In the genomic region with DNA sequence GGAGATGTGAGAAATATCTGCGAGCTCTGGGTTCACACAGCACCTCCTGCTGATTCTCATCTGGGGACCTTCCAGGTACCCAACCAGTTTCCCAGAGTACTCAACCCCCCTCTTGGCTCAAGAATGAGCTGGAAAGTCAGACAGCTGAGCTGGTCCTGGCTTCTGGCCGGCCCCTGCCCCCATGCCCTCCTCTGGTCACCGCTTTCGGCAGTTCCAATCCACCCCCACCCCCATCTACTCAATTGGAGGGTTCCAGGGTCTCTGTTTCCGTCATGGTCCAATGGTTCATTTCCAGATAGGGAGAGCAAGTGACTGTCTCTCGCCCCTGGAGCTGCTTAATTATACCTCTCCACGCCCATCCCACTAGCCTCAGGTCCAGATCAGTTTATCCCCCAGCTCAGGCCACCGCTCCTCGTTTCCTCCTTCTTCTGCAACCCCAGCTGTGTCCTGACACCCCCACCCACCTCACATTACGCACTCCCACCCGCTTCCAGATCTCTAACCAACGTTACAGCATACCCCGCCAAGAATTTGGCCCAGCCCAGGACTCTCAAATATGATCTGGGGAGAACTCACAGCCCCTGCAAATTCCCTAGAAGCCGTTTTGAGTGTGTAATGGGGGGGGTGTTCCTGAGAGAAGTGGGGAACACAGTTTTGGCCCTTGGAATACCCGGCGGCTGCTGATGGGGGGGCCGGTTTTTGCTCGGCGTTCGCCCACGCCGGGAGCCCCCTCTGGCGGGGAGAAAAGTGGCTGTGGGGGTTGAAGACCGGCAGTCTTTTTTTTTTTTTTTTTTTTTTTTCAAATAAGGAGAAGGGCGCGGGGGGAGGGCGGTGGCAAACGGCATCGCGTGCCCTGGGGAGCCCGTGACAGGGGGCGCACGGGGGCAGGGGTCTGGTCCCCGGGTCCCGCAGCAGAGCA, we compare ENCODE assay signal across 8 cellular contexts. TPM values are rescaled to one million over a fixed set of nuclear protein-coding genes. Genes with fewer than 3 reads are reported as not detected.
DNase-seq lines count a peak whose midpoint lies in the region; ATAC-seq and TF ChIP-seq lines count a peak whose summit lies in the region.

No MANE protein-coding gene starts in this region.

- TF ChIP-seq CTCF in A673 (conservative IDR thresholded peaks at IDR 0.05; ENCODE audit: low read depth, low read length) = peak; percentile 45
- peak; percentile 29 for TF ChIP-seq CTCF in GM06990 (IDR thresholded peaks at IDR 0.05; ENCODE audit: insufficient read depth, low read length, poor library complexity, severe bottlenecking)
- no peak for TF ChIP-seq CTCF in RWPE1 (conservative IDR thresholded peaks at IDR 0.05; ENCODE audit: low read depth)
- TF ChIP-seq CTCF in fibroblast of the aortic adventitia (IDR thresholded peaks at IDR 0.05; ENCODE audit: insufficient read depth, low read length) = peak; percentile 12

- H3K4me1 ChIP-seq in A673 (ENCODE audit: insufficient read depth, low read length, poor library complexity, severe bottlenecking) = peaks cover 28% of the 10 kb centered on the region

- POLR2A ChIA-PET in A673 (lab: Charles Lee; ENCODE audit: low non-redundant PET) = no interaction called here
- POLR2A ChIA-PET in RWPE1 (lab: Yijun Ruan, JAX; ENCODE audit: low non-redundant PET) = no interaction called here

- peak overlapping the region; percentile 83 for H3K4me3 ChIP-seq in A673 (ENCODE audit: low read depth, low read length, poor library complexity, severe bottlenecking)
- peak overlapping the region; percentile 52 for H3K4me3 ChIP-seq in GM06990 (replicated peaks; ENCODE audit: low read depth, low read length)
- H3K4me3 ChIP-seq in fibroblast of the aortic adventitia (ENCODE audit: low read depth, low read length) = no peak overlapping the region

- DNase-seq in A673 (ENCODE audit: low spot score) (peak; percentile 71), GM06990 (ENCODE audit: extremely low read depth, insufficient read length) (no peak), RWPE1 (ENCODE audit: low spot score) (no peak), fibroblast of the aortic adventitia (ENCODE audit: low read depth) (peak; percentile 22), NCI-H1694 treated with DMSO at 0.1 percent for 48 hours (lab: John Stamatoyannopoulos, UW) (no peak), putamen (ENCODE audit: low spot score) (no peak)
- no peak for DNase-seq in activated effector memory CD4-positive, alpha-beta T cell treated with anti-CD3 and anti-CD28 coated beads, Interleukin-2, amount 50 U/mL, for 16 hours

- CTCF ChIA-PET in A673 (lab: Charles Lee) = interaction anchor here (0.6 to 3.6 kb wide), 5 partner anchors 10 to 281 kb away, joined by 3 to 34 read pairs (median 3); a partner anchor contains a TSS
- CTCF ChIA-PET in RWPE1 (lab: Yijun Ruan, JAX) = interaction anchor here (0.6 to 3.3 kb wide), 5 partner anchors 14 to 277 kb away, joined by 3 to 32 read pairs (median 3); a partner anchor contains a TSS

- H3K9me3 ChIP-seq in A673 (ENCODE audit: low read depth, low read length, poor library complexity, severe bottlenecking) = no peaks in the 10 kb centered on the region

- no peak for ATAC-seq in GM18505 (IDR thresholded peaks at IDR 0.05; ENCODE audit: unreplicated experiment)

- no peaks in the 10 kb centered on the region for H3K27me3 ChIP-seq in A673 (replicated peaks; ENCODE audit: insufficient read depth, low read depth, low read length, poor library complexity)
- H3K27me3 ChIP-seq in GM06990 (replicated peaks; ENCODE audit: control insufficient read depth, insufficient read depth, low read length) = no peaks in the 10 kb centered on the region

- H3K36me3 ChIP-seq in A673 (ENCODE audit: insufficient read depth, low read length, poor library complexity, severe bottlenecking) (no peaks in the 10 kb centered on the region), GM06990 (ENCODE audit: control insufficient read depth, insufficient read depth, low read length) (no peaks in the 10 kb centered on the region)

- TF ChIP-seq POLR2A in GM18505 (IDR thresholded peaks at IDR 0.05; ENCODE audit: borderline replicate concordance, extremely low read depth, insufficient read depth, insufficient read length) = no peak

- intact Hi-C loops in A673 (cut with micrococcal nuclease; ENCODE audit: unreplicated experiment) = loop anchor here (2.0 to 5.0 kb wide), 2 partner anchors 14 to 149 kb away; a partner anchor contains a TSS

- peak overlapping the region; percentile 87 for H3K27ac ChIP-seq in A673 (ENCODE audit: low read depth, low read length, poor library complexity, severe bottlenecking)
- peak overlapping the region; percentile 8; the same call in 1 of the 2 replicates for H3K27ac ChIP-seq in RWPE1

- no TSS peak for BruUV-seq in A673 (replicated peaks; lab: Mats Ljungman, UMichigan)

RNA-seq across cellular contexts. Expression of a gene that starts 1.8 kb away (rescaled TPM):
- total RNA-seq in A673 (2021) (32.5 and 40.1 TPM in 2 replicates), fibroblast of the aortic adventitia (ENCODE audit: low replicate concordance) (1.8 and 7.0 TPM in 2 replicates)

RNA-seq across cellular contexts. Expression of a gene that starts 15.2 kb away (rescaled TPM):
- total RNA-seq in A673 (2021) (272 and 288 TPM in 2 replicates), fibroblast of the aortic adventitia (ENCODE audit: low replicate concordance) (60.5 and 151 TPM in 2 replicates)

RNA-seq across cellular contexts. Expression of a gene that starts 38.2 kb away (rescaled TPM):
- total RNA-seq in A673 (2021) (118 and 121 TPM in 2 replicates), fibroblast of the aortic adventitia (ENCODE audit: low replicate concordance) (25.7 and 51.5 TPM in 2 replicates)

Comparison
In these comparisons a context has a peak if more than half of its experiments do, and no peak if none do; other contexts are left out.
1. DNase-seq: peak in A673 (single experiment) and fibroblast of the aortic adventitia (single experiment); none in GM06990 (single experiment), RWPE1 (single experiment), NCI-H1694 treated with DMSO at 0.1 percent for 48 hours (single experiment), activated effector memory CD4-positive, alpha-beta T cell treated with anti-CD3 and anti-CD28 coated beads, Interleukin-2, amount 50 U/mL, for 16 hours (single experiment) and putamen (single experiment).